ENCODE assay signal across 26 cellular contexts in the genomic region with DNA sequence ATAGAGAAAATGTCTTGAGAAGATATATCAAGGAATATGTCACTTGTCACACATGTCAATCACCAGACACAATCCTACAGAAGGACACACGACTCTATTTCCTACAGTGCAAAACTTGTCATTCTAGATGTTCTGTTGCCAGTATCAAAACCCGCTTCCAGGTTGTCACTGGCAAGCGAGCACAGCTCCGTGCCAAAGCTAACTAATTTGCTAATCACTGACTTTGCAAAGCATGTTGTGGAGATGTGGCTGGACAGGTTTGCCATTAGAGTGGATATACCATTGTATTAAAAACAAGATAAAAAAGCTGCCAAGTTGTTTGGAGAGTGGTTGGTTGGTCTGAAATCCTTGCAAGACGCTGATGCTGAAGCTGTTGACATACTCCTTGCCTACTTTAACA.
"Had no signal": no experiment of that assay in that cellular context is flagged by ENCODE, and none has a peak within 500 bp of the region (broad histone marks: within the 10 kb centered on the region; RNA-seq: fewer than 3 reads in every experiment).

No MANE protein-coding gene starts in this region.

- H3K9me3 Mint-ChIP-seq: activated naive CD4-positive, alpha-beta T cell treated with anti-CD3 and anti-CD28 coated beads, Interleukin-2, amount 50 U/mL, for 24 hours; activated T-cell treated with anti-CD3 and anti-CD28 coated beads, Interleukin-2, amount 50 U/mL, for 24 hours; activated T-helper 1 cell treated with anti-CD3 and anti-CD28 coated beads, Interleukin-12 subunit alpha, Interleukin-12 subunit beta, Interleukin-2, Interleukin-4 antibody, amounts not matched to agents 30 ng/mL and 10 ng/mL and 1 ng/mL, durations not matched to agents 14 hours and 24 hours and 36 hours; brain; central memory CD8-positive, alpha-beta T cell; WTC11 had no signal

- ATAC-seq: activated CD8-positive, alpha-beta T cell treated with anti-CD3 and anti-CD28 coated beads, Interleukin-2, amount 10 ng/mL, durations not matched to agents 7 days and 5 days; SK-N-SH treated with all-trans-retinoic acid at 6 μM for 48 hours; WTC11 had no signal

- H3K4me1 Mint-ChIP-seq: brain had no signal

- DNase-seq: activated CD4-positive, alpha-beta T cell treated with anti-CD3 and anti-CD28 coated beads for 48 hours; activated CD4-positive, alpha-beta T cell treated with anti-CD3 and anti-CD28 coated beads, Interleukin-2, amount 50 U/mL, for 4 hours; activated CD4-positive, CD25-positive, alpha-beta regulatory T cell treated with anti-CD3 and anti-CD28 coated beads, Interleukin-2, amount 50 U/mL, for 72 hours; activated CD8-positive, alpha-beta memory T cell treated with anti-CD3 and anti-CD28 coated beads, Interleukin-2, amount 50 U/mL, for 48 hours; activated CD8-positive, alpha-beta T cell treated with anti-CD3 and anti-CD28 coated beads, Interleukin-2, amount 10 ng/mL, durations not matched to agents 7 days and 5 days; activated effector memory CD4-positive, alpha-beta T cell treated with Interleukin-2 at 50 U/mL for 16 hours; activated naive CD4-positive, alpha-beta T cell; activated T-cell treated with anti-CD3 and anti-CD28 coated beads, Interleukin-2, amount 50 U/mL, for 24 hours; Karpas-422; NCI-H1105 treated with DMSO at 0.1 percent for 48 hours; NCI-H1436 treated with DMSO at 0.1 percent for 48 hours; NCI-H187; NCI-H510A treated with DMSO at 0.1 percent for 48 hours; NCI-H69; OCI-M1; Peyer's patch; SHP77; SW 1271 had no signal

- H3K4me3 Mint-ChIP-seq: activated CD8-positive, alpha-beta T cell treated with anti-CD3 and anti-CD28 coated beads, Interleukin-2, amount 10 ng/mL, durations not matched to agents 7 days and 5 days; activated naive CD4-positive, alpha-beta T cell treated with anti-CD3 and anti-CD28 coated beads, Interleukin-2, amount 50 U/mL, for 24 hours; activated T-cell treated with anti-CD3 and anti-CD28 coated beads, Interleukin-2, amount 50 U/mL, for 24 hours; activated T-helper 1 cell treated with anti-CD3 and anti-CD28 coated beads, Interleukin-12 subunit alpha, Interleukin-12 subunit beta, Interleukin-2, Interleukin-4 antibody, amounts not matched to agents 30 ng/mL and 10 ng/mL and 1 ng/mL, durations not matched to agents 14 hours and 24 hours and 36 hours; brain; central memory CD8-positive, alpha-beta T cell; WTC11 had no signal

- H3K27ac Mint-ChIP-seq: activated CD8-positive, alpha-beta T cell treated with anti-CD3 and anti-CD28 coated beads, Interleukin-2, amount 10 ng/mL, durations not matched to agents 7 days and 5 days; activated naive CD4-positive, alpha-beta T cell treated with anti-CD3 and anti-CD28 coated beads, Interleukin-2, amount 50 U/mL, for 24 hours; activated T-cell treated with anti-CD3 and anti-CD28 coated beads, Interleukin-2, amount 50 U/mL, for 24 hours; activated T-helper 1 cell treated with anti-CD3 and anti-CD28 coated beads, Interleukin-12 subunit alpha, Interleukin-12 subunit beta, Interleukin-2, Interleukin-4 antibody, amounts not matched to agents 30 ng/mL and 10 ng/mL and 1 ng/mL, durations not matched to agents 14 hours and 24 hours and 36 hours; brain; WTC11 had no signal

- H3K27me3 ChIP-seq: ascending aorta, Peyer's patch, SJSA1 had no signal

- H3K36me3 Mint-ChIP-seq: activated naive CD4-positive, alpha-beta T cell treated with anti-CD3 and anti-CD28 coated beads, Interleukin-2, amount 50 U/mL, for 24 hours; brain; WTC11 had no signal

- H3K27ac ChIP-seq: ascending aorta, Peyer's patch, SJSA1 had no signal

- H3K4me1 ChIP-seq: ascending aorta, SJSA1 had no signal

- H3K4me3 ChIP-seq: ascending aorta, Peyer's patch, SJSA1 had no signal

- H3K27me3 Mint-ChIP-seq: activated naive CD4-positive, alpha-beta T cell treated with anti-CD3 and anti-CD28 coated beads, Interleukin-2, amount 50 U/mL, for 24 hours; activated T-cell treated with anti-CD3 and anti-CD28 coated beads, Interleukin-2, amount 50 U/mL, for 24 hours; central memory CD8-positive, alpha-beta T cell had no signal
